ENCODE assay signal across 8 cellular contexts in the genomic region with DNA sequence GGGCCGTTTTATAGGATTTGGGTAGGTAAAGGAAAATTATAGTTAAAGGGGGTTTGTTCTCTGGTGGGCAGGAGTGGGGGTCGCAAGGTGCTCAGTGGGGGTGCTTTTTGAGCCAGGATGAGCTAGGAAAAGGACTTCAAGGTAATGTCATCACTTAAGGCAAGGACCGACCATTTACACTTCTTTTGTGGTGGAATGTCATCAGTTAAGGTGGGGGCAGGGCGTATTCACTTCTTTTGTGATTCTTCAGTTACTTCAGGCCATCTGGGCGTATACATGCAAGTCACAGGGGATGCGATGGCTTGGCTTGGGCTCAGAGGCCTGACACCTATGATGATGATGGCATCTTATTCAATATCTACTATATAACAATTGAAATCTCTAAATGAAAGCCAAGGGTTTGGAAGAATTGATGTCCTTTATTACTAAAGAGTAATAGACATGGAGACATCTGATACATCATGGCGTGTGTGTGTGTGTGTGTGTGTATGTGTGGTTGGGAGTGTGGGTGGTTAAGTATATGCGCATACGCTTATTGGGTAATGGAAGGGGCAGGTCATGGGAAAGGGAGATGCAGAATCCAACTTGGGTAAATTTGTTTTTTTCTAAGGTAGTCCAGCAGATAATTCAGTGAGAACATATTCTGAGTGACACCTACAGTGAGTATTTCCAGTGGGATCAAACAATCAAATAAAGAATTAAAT.
A peak's percentile ranks its signal among the peaks of the same experiment; 100 is the strongest.
DNase-seq lines count a peak whose midpoint lies in the region; ATAC-seq, FAIRE-seq and TF ChIP-seq lines count a peak whose summit lies in the region.
"Not testable (repeated sequence)": the region's sequence is repeated elsewhere in the genome, so short reads cannot be mapped to it uniquely, and the experiment has no call there.

No MANE protein-coding gene starts in this region.

- H3K4me3 ChIP-seq in HEK293 (ENCODE audit: low read depth, low read length); IMR-90 (ENCODE audit: insufficient read depth, low read depth, low read length); H1 (ENCODE audit: extremely low read depth in 1 of 4, insufficient read depth in 2 of 4, low read depth in 3 of 4, low read length in 4 of 4); mesendoderm (ENCODE audit: low read length): not testable (repeated sequence)
- H3K4me3 ChIP-seq in iPS-15b (ENCODE audit: low read depth, low read length): peak overlapping the region; percentile 74

- H3K4ac ChIP-seq in IMR-90 (ENCODE audit: low read depth, low read length); mesendoderm (ENCODE audit: low read depth, low read length): not testable (repeated sequence)
- peak overlapping the region; percentile 78 for H3K4ac ChIP-seq in H1 (replicated peaks; ENCODE audit: insufficient read length, low read depth, low read length)

- intact Hi-C loops in CD14-positive monocyte (cut with micrococcal nuclease); IMR-90 (cut with micrococcal nuclease): not testable (repeated sequence)

- not testable (repeated sequence) for H3K18ac ChIP-seq in IMR-90 (ENCODE audit: low read depth, low read length); H1 (ENCODE audit: extremely low read depth, low read length); mesendoderm (ENCODE audit: low read length)

- not testable (repeated sequence) for TF ChIP-seq CTCF in CD14-positive monocyte (IDR thresholded peaks at IDR 0.05); HEK293 (tag by site-specific recombination; IDR thresholded peaks at IDR 0.05); IMR-90 (conservative IDR thresholded peaks at IDR 0.05; ENCODE audit: low read depth, low read length); H1 (IDR thresholded peaks at IDR 0.05; ENCODE audit: control extremely low read depth in 1 of 3, insufficient read depth in 1 of 3, low read depth in 1 of 3, low read length in 3 of 3)

- H3K23me2 ChIP-seq in H1 (ENCODE audit: low read depth, low read length): not testable (repeated sequence)

- not testable (repeated sequence) for H4K91ac ChIP-seq in IMR-90 (ENCODE audit: insufficient read depth, low read depth, low read length); H1 (replicated peaks; ENCODE audit: insufficient read length, low read length)

- not testable (repeated sequence) for H2AFZ ChIP-seq in IMR-90 (replicated peaks; ENCODE audit: low read length, poor library complexity); H1 (ENCODE audit: low read length)

- not testable (repeated sequence) for TF ChIP-seq RAD21 in IMR-90 (IDR thresholded peaks at IDR 0.05; ENCODE audit: low read length); H1 (IDR thresholded peaks at IDR 0.05 in 1 of 2, conservative IDR thresholded peaks at IDR 0.05 in 1 of 2; ENCODE audit: low read depth in 2 of 2, low read length in 2 of 2)

- H3K4me1 Mint-ChIP-seq in CD14-positive monocyte: peaks cover 55% of the 10 kb centered on the region

- not testable (repeated sequence) for H2BK12ac ChIP-seq in H1 (ENCODE audit: low read depth, low read length)

- H3K36me3 ChIP-seq in HEK293 (ENCODE audit: control insufficient read depth in 2 of 2, insufficient read depth in 1 of 2, low read length in 2 of 2); IMR-90 (ENCODE audit: control insufficient read depth, insufficient read depth, low read length); H1 (ENCODE audit: control insufficient read depth in 2 of 4, insufficient read depth in 4 of 4, low read length in 3 of 4); iPS-15b (ENCODE audit: control insufficient read depth, insufficient read depth, low read length); mesendoderm (ENCODE audit: control insufficient read depth, insufficient read depth, low read length): not testable (repeated sequence)

- not testable (repeated sequence) for H4K5ac ChIP-seq in IMR-90 (ENCODE audit: low read depth, low read length); H1 (ENCODE audit: insufficient read length, low read depth, low read length); mesendoderm (ENCODE audit: low read length)

- not testable (repeated sequence) for H3K9me3 Mint-ChIP-seq in CD14-positive monocyte

- H3K9me1 ChIP-seq in IMR-90 (ENCODE audit: insufficient read depth, low read length): not testable (repeated sequence)

- H2BK15ac ChIP-seq in IMR-90 (ENCODE audit: low read depth, low read length); H1 (ENCODE audit: low read length); mesendoderm (replicated peaks; ENCODE audit: low read depth): not testable (repeated sequence)

- not testable (repeated sequence) for H3K27me3 Mint-ChIP-seq in CD14-positive monocyte (ENCODE audit: low read depth in 3 of 3)

- not testable (repeated sequence) for H3K4me1 ChIP-seq in HEK293 (ENCODE audit: control insufficient read depth, insufficient read depth, low read length); IMR-90 (ENCODE audit: control insufficient read depth, insufficient read depth, low read length); H1 (replicated peaks in 1 of 4; ENCODE audit: control insufficient read depth in 3 of 4, insufficient read depth in 4 of 4, low read length in 3 of 4); mesendoderm (ENCODE audit: control insufficient read depth, low read depth, low read length)
- H3K4me1 ChIP-seq in iPS-15b (ENCODE audit: control insufficient read depth, insufficient read depth, low read length): peaks cover 14% of the 10 kb centered on the region

- H3K9ac ChIP-seq in IMR-90 (ENCODE audit: low read depth, low read length); H1 (replicated peaks in 1 of 4; ENCODE audit: extremely low read depth in 1 of 4, low read depth in 3 of 4, low read length in 3 of 4); mesendoderm (ENCODE audit: low read length): not testable (repeated sequence)
- peak overlapping the region; percentile 88 for H3K9ac ChIP-seq in iPS-15b (ENCODE audit: low read depth, low read length)

- POLR2A ChIA-PET in HEK293 (lab: Yijun Ruan, JAX); IMR-90 (lab: Charles Lee; ENCODE audit: unreplicated experiment); H1 (lab: Charles Lee; ENCODE audit: partially characterized antibody): not testable (repeated sequence)

- peak overlapping the region in 2 of 7 donors; percentile 10 to 26 for H3K27ac Mint-ChIP-seq in CD14-positive monocyte

- WGBS in IMR-90 (ENCODE audit: extremely low coverage in 2 of 2, insufficient read length in 1 of 2), 2 experiments: 90 to 97% methylated on average over 2 of the region's 9 CpGs
- 81 to 91% methylated on average over 1 to 8 of the region's 9 CpGs for WGBS in H1 (ENCODE audit: extremely low coverage in 1 of 2, insufficient coverage in 1 of 2, insufficient read length in 1 of 2, insufficient replicate concordance in 2 of 2, low coverage in 1 of 2, low lambda C conversion rate in 2 of 2, missing lambda C conversion rate in 1 of 2), 2 experiments
- 91% methylated on average over 2 of the region's 9 CpGs for WGBS in mesendoderm (ENCODE audit: extremely low coverage, insufficient coverage, low lambda C conversion rate)

- in situ Hi-C loops in IMR-90 (cut with MboI; ENCODE audit: low sequenced_read_pairs): not testable (repeated sequence)

- not testable (repeated sequence) for H2BK120ac ChIP-seq in IMR-90 (ENCODE audit: low read depth, low read length); H1 (replicated peaks; ENCODE audit: low read depth, low read length); mesendoderm (ENCODE audit: low read depth, low read length)

- not testable (repeated sequence) for BruUV-seq in IMR-90 (replicated peaks; lab: Mats Ljungman, UMichigan)

- FAIRE-seq in H1 (lab: Jason Lieb, UNC): not testable (repeated sequence)

- not testable (repeated sequence) for H2BK20ac ChIP-seq in IMR-90 (ENCODE audit: low read depth, low read length)
- H2BK20ac ChIP-seq in H1 (ENCODE audit: low read length): 0 out of 2 replicates have a peak overlapping the region, but pooled peaks have one; percentile 72

- H2AK5ac ChIP-seq in IMR-90 (ENCODE audit: low read depth, low read length): peak overlapping the region; percentile 23; the same call in 1 of the 2 replicates
- H2AK5ac ChIP-seq in H1 (ENCODE audit: low read depth, low read length); mesendoderm (ENCODE audit: low read length): not testable (repeated sequence)

- not testable (repeated sequence) for H3K4me2 ChIP-seq in IMR-90 (ENCODE audit: low read depth, low read length); mesendoderm (ENCODE audit: low read length)
- peak overlapping the region; percentile 17 to 35; a peak in 1 of 4 replicates for H3K4me2 ChIP-seq in H1 (ENCODE audit: insufficient read depth in 1 of 2, low read depth in 2 of 2, low read length in 2 of 2)

- not testable (repeated sequence) for H3K9me3 ChIP-seq in HEK293 (ENCODE audit: control insufficient read depth, insufficient read depth, low read depth, low read length); IMR-90 (ENCODE audit: control insufficient read depth, insufficient read depth, low read length); H1 (ENCODE audit: insufficient read depth in 2 of 2, low read depth in 1 of 2, low read length in 1 of 2); iPS-15b (ENCODE audit: control insufficient read depth, insufficient read depth, low read length)

- dilution Hi-C loops in IMR-90 (cut with HindIII; ENCODE audit: low sequenced_read_pairs, unreplicated experiment): not testable (repeated sequence)

- H3K27me3 ChIP-seq in IMR-90 (ENCODE audit: control insufficient read depth, insufficient read depth, low read length); H1 (replicated peaks in 1 of 4; ENCODE audit: control insufficient read depth in 3 of 4, extremely low read depth in 1 of 4, insufficient read depth in 3 of 4, low read length in 3 of 4); iPS-15b (ENCODE audit: control insufficient read depth, insufficient read depth, low read length); mesendoderm (ENCODE audit: insufficient read depth, low read length, poor library complexity): not testable (repeated sequence)

- peak overlapping the region; percentile 31 to 65 for H3K4me3 Mint-ChIP-seq in CD14-positive monocyte

- DNase-seq in CD14-positive monocyte (ENCODE audit: low spot score); IMR-90; H1 (ENCODE audit: low read depth in 1 of 2, low spot score in 2 of 2): not testable (repeated sequence)
- peak; percentile 76 for DNase-seq in ELF-1 (ENCODE audit: low read depth, low spot score)
- DNase-seq in RPMI8226: peak; percentile 26
- DNase-seq in mesendoderm: peak; percentile 69

- H3K14ac ChIP-seq in IMR-90 (replicated peaks; ENCODE audit: low read depth, low read length); H1 (ENCODE audit: insufficient read length): not testable (repeated sequence)

- TF ChIP-seq EP300 in H1 (IDR thresholded peaks at IDR 0.05; ENCODE audit: borderline replicate concordance in 1 of 2, low read depth in 2 of 2, low read length in 2 of 2): not testable (repeated sequence)

- not testable (repeated sequence) for H4K20me1 ChIP-seq in IMR-90 (ENCODE audit: insufficient read depth, low read length); H1 (replicated peaks in 1 of 2; ENCODE audit: control insufficient read depth in 1 of 2, insufficient read depth in 2 of 2, low read length in 2 of 2)

- H3K27ac ChIP-seq in HEK293 (ENCODE audit: extremely low read depth, low read depth, low read length); IMR-90 (ENCODE audit: insufficient read depth, low read length); H1 (ENCODE audit: low read depth, low read length); mesendoderm (ENCODE audit: low read depth, low read length): not testable (repeated sequence)

- not testable (repeated sequence) for H3K79me2 ChIP-seq in H1 (ENCODE audit: control insufficient read depth in 1 of 2, insufficient read depth in 2 of 2, low read length in 2 of 2); mesendoderm (ENCODE audit: control insufficient read depth, insufficient read depth, low read length)

- not testable (repeated sequence) for H2BK5ac ChIP-seq in IMR-90 (ENCODE audit: low read depth, low read length, poor library complexity, severe bottlenecking)
- H2BK5ac ChIP-seq in H1 (ENCODE audit: low read depth, low read length) (peak overlapping the region; percentile 90; the same call in 1 of the 2 replicates), mesendoderm (ENCODE audit: low read length) (peak overlapping the region; percentile 2)

- H3K79me1 ChIP-seq in IMR-90 (ENCODE audit: low read depth in 1 of 2, low read length in 2 of 2); H1 (ENCODE audit: low read depth, low read length); mesendoderm (ENCODE audit: low read length): not testable (repeated sequence)

- H4K8ac ChIP-seq in IMR-90 (ENCODE audit: low read depth in 2 of 2, low read length in 2 of 2); H1 (ENCODE audit: extremely low read depth, insufficient read depth, low read length); mesendoderm (ENCODE audit: low read depth, low read length): not testable (repeated sequence)

- H3K23ac ChIP-seq in IMR-90 (ENCODE audit: low read depth, low read length); H1 (ENCODE audit: insufficient read length); mesendoderm (ENCODE audit: low read length): not testable (repeated sequence)

- not testable (repeated sequence) for H2AK9ac ChIP-seq in IMR-90 (replicated peaks; ENCODE audit: low read depth, low read length, poor library complexity)

- not testable (repeated sequence) for ATAC-seq in IMR-90 (ENCODE audit: low read depth)

- not testable (repeated sequence) for H3K56ac ChIP-seq in IMR-90 (ENCODE audit: extremely low read depth, insufficient read depth, low read length); H1 (replicated peaks; ENCODE audit: insufficient read length, low read depth, low read length); mesendoderm (ENCODE audit: low read length)

- peaks cover 21 to 24% of the 10 kb centered on the region in 2 donors for H3K36me3 Mint-ChIP-seq in CD14-positive monocyte

- not testable (repeated sequence) for TF ChIP-seq POLR2A in IMR-90 (IDR thresholded peaks at IDR 0.05; ENCODE audit: low read depth, low read length); H1 (IDR thresholded peaks at IDR 0.05; ENCODE audit: control extremely low read depth in 1 of 2, low read depth in 2 of 2, low read length in 2 of 2)

- CTCF ChIA-PET in HEK293 (lab: Yijun Ruan, JAX) (interaction anchor here (0.6 to 0.7 kb wide), 4 partner anchors 10 to 587 kb away, joined by 3 to 4 read pairs (median 3); no protein-coding TSS in a partner anchor), IMR-90 (lab: Yijun Ruan, JAX) (interaction anchor here (0.7 kb wide), 1 partner anchor 17 kb away, joined by 3 read pairs; no protein-coding TSS in a partner anchor), H1 (lab: Charles Lee; ENCODE audit: partially characterized antibody) (interaction anchor here (0.6 to 2.0 kb wide), 8 partner anchors 9 to 236 kb away, joined by 3 to 8 read pairs (median 4); no protein-coding TSS in a partner anchor)
